8 cellular contexts compared by ENCODE assay signal in the genomic region with DNA sequence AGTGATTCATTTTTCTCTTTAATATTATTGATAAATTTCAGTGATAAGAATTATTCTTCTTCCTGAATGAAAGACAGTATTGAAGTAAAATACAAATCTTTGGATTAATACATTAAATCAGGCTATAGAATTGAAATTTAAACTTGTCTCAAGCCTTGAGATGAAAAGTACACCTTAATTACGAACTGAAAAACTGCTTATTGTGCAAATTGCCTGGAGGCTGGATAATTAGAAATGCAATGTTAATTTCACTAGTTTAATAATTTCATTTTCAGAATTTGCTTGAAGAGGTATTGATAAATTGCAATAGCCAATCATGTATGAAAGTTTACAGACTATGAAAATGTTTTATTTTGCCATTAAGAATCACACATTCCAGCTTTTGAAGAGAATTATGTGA.
"Had no signal": no experiment of that assay in that cellular context is flagged by ENCODE, and none has a peak within 500 bp of the region (broad histone marks: within the 10 kb centered on the region; RNA-seq: fewer than 3 reads in every experiment).

No MANE protein-coding gene starts in this region.

- DNase-seq: GM23248, GOT3, H9, HCEC 1CT, Karpas-422, KBM-7 had no signal

- H3K27ac ChIP-seq: GM23248, KMS-11 had no signal

- H3K4me2 ChIP-seq: KMS-11 had no signal

- FAIRE-seq: HTR-8/SVneo had no signal

- H3K4me3 ChIP-seq: GM23248 had no signal

- H3K9ac ChIP-seq: GM23248, KMS-11 had no signal

- H2AFZ ChIP-seq: GM23248 had no signal
